11 cellular contexts compared by ENCODE assay signal in the genomic region with DNA sequence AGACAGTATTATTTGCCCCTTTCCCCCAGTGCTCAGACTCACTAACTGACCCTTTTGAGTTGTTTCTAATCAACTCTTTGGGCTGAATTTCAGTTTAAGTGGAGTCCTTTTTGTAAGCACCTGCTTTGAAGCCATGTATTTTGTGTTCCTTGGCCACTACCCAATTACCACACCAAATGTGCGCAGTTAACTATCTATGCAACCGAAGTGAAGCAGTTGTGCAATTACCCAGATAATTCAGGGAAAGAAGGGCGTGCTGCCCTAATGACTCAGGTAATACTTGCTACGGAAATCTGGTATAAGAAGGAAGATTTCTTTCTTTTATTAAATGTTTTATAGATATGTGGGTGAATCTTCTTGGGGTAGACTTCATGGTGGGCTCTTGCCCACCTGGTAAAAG.
"Had no signal": no experiment of that assay in that cellular context is flagged by ENCODE, and none has a peak within 500 bp of the region (broad histone marks: within the 10 kb centered on the region; RNA-seq: fewer than 3 reads in every experiment).

No MANE protein-coding gene starts in this region.

- H3K4me3 ChIP-seq: left ventricle myocardium inferior, stomach, testis had no signal

- H3K27me3 ChIP-seq: stomach, testis had no signal

- DNase-seq: activated CD4-positive, alpha-beta T cell treated with anti-CD3 and anti-CD28 coated beads, Interleukin-2, amount 50 U/mL, for 4 hours; activated gamma-delta T cell treated with Interleukin-2 at 50 U/mL for 16 hours; amniotic stem cell; effector memory CD8-positive, alpha-beta T cell; head of caudate nucleus; kidney; left ventricle myocardium inferior; naive B cell; stomach; testis had no signal

- H3K27ac ChIP-seq: left ventricle myocardium inferior, stomach, testis had no signal

- H3K36me3 ChIP-seq: left ventricle myocardium inferior, stomach had no signal

- ATAC-seq: activated naive CD4-positive, alpha-beta T cell treated with anti-CD3 and anti-CD28 coated beads, Interleukin-2, amount 50 U/mL, for 72 hours; effector memory CD8-positive, alpha-beta T cell had no signal

- H3K9me3 ChIP-seq: left ventricle myocardium inferior, stomach, testis had no signal

- H3K4me1 ChIP-seq: testis had no signal
